In genomic region chr10:88066876-88067275, GRCh38 we compare ENCODE assay signal across 12 cellular contexts.
DNase-seq lines count a peak whose midpoint lies in the region; ATAC-seq and FAIRE-seq lines count a peak whose summit lies in the region.
"Had no signal": no experiment of that assay in that cellular context is flagged by ENCODE, and none has a peak within 500 bp of the region (broad histone marks: within the 10 kb centered on the region; RNA-seq: fewer than 3 reads in every experiment).

No MANE protein-coding gene starts in this region.

- peak overlapping the region; percentile 11 for H3K4me3 Mint-ChIP-seq in activated T-cell treated with anti-CD3 and anti-CD28 coated beads, Interleukin-2, amount 50 U/mL, for 4 hours
- no peak overlapping the region for H3K4me3 Mint-ChIP-seq in T-helper 2 cell treated with Interferon-gamma antibody and Interleukin-4, amounts not matched to agents 5 μg/mL and 100 μg/mL, for 36 hours
- H3K4me3 Mint-ChIP-seq: T-helper 1 cell treated with Interleukin-12 subunit alpha and Interleukin-12 subunit beta and Interleukin-4 antibody, amounts not matched to agents 30 μg/mL and 1 μg/mL, for 36 hours had no signal

- H3K4me1 Mint-ChIP-seq in activated T-cell treated with anti-CD3 and anti-CD28 coated beads, Interleukin-2, amount 50 U/mL, for 4 hours (ENCODE audit: low read depth), result peaks cover 73% of the 10 kb centered on the region
- H3K4me1 Mint-ChIP-seq in T-helper 2 cell treated with Interferon-gamma antibody and Interleukin-4, amounts not matched to agents 5 μg/mL and 100 μg/mL, for 36 hours (ENCODE audit: low read depth), result peaks cover 39% of the 10 kb centered on the region

- no peaks in the 10 kb centered on the region for H3K9me3 ChIP-seq in effector memory CD4-positive, alpha-beta T cell (ENCODE audit: control insufficient read depth, low read length)
- H3K9me3 ChIP-seq in small intestine (ENCODE audit: control insufficient read depth, low read depth), result no peaks in the 10 kb centered on the region

- no peak for DNase-seq in activated T-cell treated with anti-CD3 and anti-CD28 coated beads, Interleukin-2, amount 50 U/mL, for 4 hours
- no peak for DNase-seq in activated T-cell treated with anti-CD3 and anti-CD28 coated beads, Interleukin-2, amount 50 U/mL, for 1 hour
- DNase-seq in NOMO-1 (lab: John Stamatoyannopoulos, UW; ENCODE audit: unreplicated experiment in 2 of 2) (peak; percentile 91 to 96), small intestine (peak; percentile 40), SW 1271 (lab: John Stamatoyannopoulos, UW) (no peak), DMS153 (lab: John Stamatoyannopoulos, UW) (no peak)
- no peak for DNase-seq in effector memory CD4-positive, alpha-beta T cell
- no peak for DNase-seq in T-helper 2 cell treated with Interferon-gamma antibody and Interleukin-4, amounts not matched to agents 5 μg/mL and 100 μg/mL, for 36 hours (ENCODE audit: low spot score)
- DNase-seq: NCI-H446 had no signal

- no peaks in the 10 kb centered on the region for H3K27me3 Mint-ChIP-seq in activated T-cell treated with anti-CD3 and anti-CD28 coated beads, Interleukin-2, amount 50 U/mL, for 4 hours (ENCODE audit: low read depth)
- peaks cover 23% of the 10 kb centered on the region for H3K27me3 Mint-ChIP-seq in T-helper 2 cell treated with Interferon-gamma antibody and Interleukin-4, amounts not matched to agents 5 μg/mL and 100 μg/mL, for 36 hours (ENCODE audit: low read depth)

- no peaks in the 10 kb centered on the region for H3K36me3 Mint-ChIP-seq in activated T-cell treated with anti-CD3 and anti-CD28 coated beads, Interleukin-2, amount 50 U/mL, for 4 hours (ENCODE audit: insufficient read depth)
- H3K36me3 Mint-ChIP-seq in T-helper 2 cell treated with Interferon-gamma antibody and Interleukin-4, amounts not matched to agents 5 μg/mL and 100 μg/mL, for 36 hours (ENCODE audit: low read depth), result peaks cover 9% of the 10 kb centered on the region

- ATAC-seq in activated T-cell treated with anti-CD3 and anti-CD28 coated beads, Interleukin-2, amount 50 U/mL, for 4 hours, result no peak

- no peak overlapping the region for H3K27ac Mint-ChIP-seq in T-helper 2 cell treated with Interferon-gamma antibody and Interleukin-4, amounts not matched to agents 5 μg/mL and 100 μg/mL, for 36 hours
- H3K27ac Mint-ChIP-seq: T-helper 1 cell treated with Interleukin-12 subunit alpha and Interleukin-12 subunit beta and Interleukin-4 antibody, amounts not matched to agents 30 μg/mL and 1 μg/mL, for 36 hours had no signal

- H3K4me3 ChIP-seq in effector memory CD4-positive, alpha-beta T cell (ENCODE audit: insufficient read depth, low read depth, low read length, poor library complexity, severe bottlenecking), result no peak overlapping the region
- H3K4me3 ChIP-seq in small intestine (ENCODE audit: low read depth in 1 of 2, low read length in 2 of 2), result no peak overlapping the region

- WGBS in small intestine, 3 donors, result 77 to 84% (median 82%) methylated on average over 6 of the region's 6 CpGs

- FAIRE-seq in small intestine (lab: Jason Lieb, UNC), result no peak
- FAIRE-seq: colon, frontal cortex had no signal

- no peaks in the 10 kb centered on the region for H3K9me3 Mint-ChIP-seq in activated T-cell treated with anti-CD3 and anti-CD28 coated beads, Interleukin-2, amount 50 U/mL, for 4 hours
- H3K9me3 Mint-ChIP-seq in T-helper 2 cell treated with Interferon-gamma antibody and Interleukin-4, amounts not matched to agents 5 μg/mL and 100 μg/mL, for 36 hours, result peaks cover 8% of the 10 kb centered on the region

- H3K4me1 ChIP-seq in effector memory CD4-positive, alpha-beta T cell (ENCODE audit: control insufficient read depth, insufficient read depth, low read length, poor library complexity, severe bottlenecking), result peaks cover 34% of the 10 kb centered on the region
- H3K4me1 ChIP-seq in small intestine (ENCODE audit: control insufficient read depth in 2 of 2, insufficient read depth in 1 of 2, low read depth in 1 of 2, low read length in 1 of 2), result peaks cover 0 to 2% of the 10 kb centered on the region in 2 donors

- H3K27me3 ChIP-seq in effector memory CD4-positive, alpha-beta T cell (replicated peaks; ENCODE audit: control insufficient read depth, insufficient read depth, low read length, poor library complexity, severe bottlenecking), result no peaks in the 10 kb centered on the region
- H3K27me3 ChIP-seq in small intestine (ENCODE audit: control insufficient read depth in 2 of 2, insufficient read depth in 2 of 2, low read length in 2 of 2), result no peaks in the 10 kb centered on the region

- H3K36me3 ChIP-seq in effector memory CD4-positive, alpha-beta T cell (ENCODE audit: control insufficient read depth, insufficient read depth, low read length), result no peaks in the 10 kb centered on the region
- no peaks in the 10 kb centered on the region for H3K36me3 ChIP-seq in small intestine (ENCODE audit: control insufficient read depth in 2 of 2, insufficient read depth in 2 of 2, low read length in 2 of 2)

- H3K27ac ChIP-seq in effector memory CD4-positive, alpha-beta T cell (ENCODE audit: insufficient read depth, low read length, poor library complexity, severe bottlenecking), result peak overlapping the region; percentile 47
- H3K27ac ChIP-seq in small intestine (ENCODE audit: low read depth in 1 of 2, low read length in 1 of 2), result no peak overlapping the region

Comparison
In these comparisons a context has a peak if more than half of its experiments do, and no peak if none do; other contexts are left out.
1. DNase-seq: peak in NOMO-1 (2 of 2) and small intestine (single experiment); none in activated T-cell treated with anti-CD3 and anti-CD28 coated beads, Interleukin-2, amount 50 U/mL, for 4 hours (single experiment), activated T-cell treated with anti-CD3 and anti-CD28 coated beads, Interleukin-2, amount 50 U/mL, for 1 hour (single experiment), effector memory CD4-positive, alpha-beta T cell (0 of 3), T-helper 2 cell treated with Interferon-gamma antibody and Interleukin-4, amounts not matched to agents 5 μg/mL and 100 μg/mL, for 36 hours (single experiment), SW 1271 (0 of 2) and DMS153 (single experiment).